Comparison of ENCODE assay signal across 11 cellular contexts in the genomic region with DNA sequence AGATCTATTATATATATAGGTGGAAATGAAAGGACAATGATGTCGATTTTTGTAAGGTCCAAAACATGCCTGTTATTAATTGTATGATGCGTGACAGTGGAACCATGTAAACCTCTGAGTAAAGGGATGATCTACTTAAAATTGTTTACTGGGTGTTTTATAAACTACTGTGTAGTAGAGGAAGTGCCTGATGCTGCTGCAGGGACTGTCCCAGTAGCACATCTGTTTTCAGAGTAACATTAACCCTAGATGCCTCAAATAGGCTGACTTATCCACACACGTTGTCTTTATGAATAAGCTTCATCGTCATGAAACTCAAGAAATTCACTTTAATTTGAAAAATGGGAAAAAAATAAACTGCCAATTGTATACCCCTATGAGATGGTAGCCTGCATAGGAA. TPM values are rescaled to one million over a fixed set of nuclear protein-coding genes. Genes with fewer than 3 reads are reported as not detected.
DNase-seq lines count a peak whose midpoint lies in the region; ATAC-seq and TF ChIP-seq lines count a peak whose summit lies in the region.
"Had no signal": no experiment of that assay in that cellular context is flagged by ENCODE, and none has a peak within 500 bp of the region (broad histone marks: within the 10 kb centered on the region; RNA-seq: fewer than 3 reads in every experiment).

No MANE protein-coding gene starts in this region.

- H3K9me3 Mint-ChIP-seq in T-helper 2 cell treated with Interferon-gamma antibody and Interleukin-4, amounts not matched to agents 5 μg/mL and 100 μg/mL, for 36 hours: no peaks in the 10 kb centered on the region
- H3K9me3 Mint-ChIP-seq in natural killer cell treated with Interleukin-12 subunit alpha and Interleukin-12 subunit beta and Interleukin-15 and Interleukin-18, amount 100 ng/mL, for 72 hours: no peaks in the 10 kb centered on the region

- peak; percentile 28 for ATAC-seq in GM21576 (IDR thresholded peaks at IDR 0.05; ENCODE audit: unreplicated experiment)
- ATAC-seq in natural killer cell treated with Interleukin-12 subunit alpha and Interleukin-12 subunit beta and Interleukin-15 and Interleukin-18, amount 100 ng/mL, for 72 hours: no peak
- ATAC-seq: gastroesophageal sphincter had no signal

- H3K4me3 Mint-ChIP-seq in T-helper 2 cell treated with Interferon-gamma antibody and Interleukin-4, amounts not matched to agents 5 μg/mL and 100 μg/mL, for 36 hours: peak overlapping the region; percentile 98
- H3K4me3 Mint-ChIP-seq in natural killer cell treated with Interleukin-12 subunit alpha and Interleukin-12 subunit beta and Interleukin-15 and Interleukin-18, amount 100 ng/mL, for 72 hours: peak overlapping the region; percentile 90

- no peak overlapping the region for H3K27ac ChIP-seq in neuronal stem cell (replicated peaks; ENCODE audit: low read length)
- H3K27ac ChIP-seq: gastroesophageal sphincter, PC-9, thoracic aorta had no signal

- no peak overlapping the region for H3K4ac ChIP-seq in neuronal stem cell (ENCODE audit: low read length)

- peak overlapping the region; percentile 97 for H3K4me3 ChIP-seq in GM12875 (ENCODE audit: low read depth, low read length)
- no peak overlapping the region for H3K4me3 ChIP-seq in neuronal stem cell (ENCODE audit: low read length in 2 of 2)
- H3K4me3 ChIP-seq: gastroesophageal sphincter, PC-9 had no signal

- peaks cover 0 to 2% of the 10 kb centered on the region in 2 donors for H3K4me1 ChIP-seq in neuronal stem cell (ENCODE audit: control insufficient read depth in 2 of 2, insufficient read depth in 1 of 2, low read depth in 1 of 2, low read length in 2 of 2)

- H2AFZ ChIP-seq in neuronal stem cell (ENCODE audit: low read length): no peak overlapping the region
- H2AFZ ChIP-seq: PC-9 had no signal

- peaks cover 44% of the 10 kb centered on the region for H3K36me3 Mint-ChIP-seq in T-helper 2 cell treated with Interferon-gamma antibody and Interleukin-4, amounts not matched to agents 5 μg/mL and 100 μg/mL, for 36 hours (ENCODE audit: low read depth)
- no peaks in the 10 kb centered on the region for H3K36me3 Mint-ChIP-seq in natural killer cell treated with Interleukin-12 subunit alpha and Interleukin-12 subunit beta and Interleukin-15 and Interleukin-18, amount 100 ng/mL, for 72 hours

- no peaks in the 10 kb centered on the region for H3K79me1 ChIP-seq in neuronal stem cell (ENCODE audit: low read depth, low read length)

- DNase-seq in T-helper 2 cell treated with Interferon-gamma antibody and Interleukin-4, amounts not matched to agents 5 μg/mL and 100 μg/mL, for 36 hours (ENCODE audit: low spot score): no peak
- no peak for DNase-seq in natural killer cell treated with Interleukin-12 subunit alpha and Interleukin-12 subunit beta and Interleukin-15 and Interleukin-18, amount 100 ng/mL, for 72 hours (ENCODE audit: low spot score)
- no peak for DNase-seq in neuronal stem cell (ENCODE audit: low spot score)
- DNase-seq in DMS79 (lab: John Stamatoyannopoulos, UW): no peak
- no peak for DNase-seq in globus pallidus (ENCODE audit: low spot score)
- DNase-seq: NCI-H1694, PC-9 had no signal

- no peak overlapping the region for H3K4me2 ChIP-seq in neuronal stem cell (ENCODE audit: insufficient read depth, low read length, poor library complexity, severe bottlenecking)
- H3K4me2 ChIP-seq: PC-9 had no signal

- no peak overlapping the region for H3K18ac ChIP-seq in neuronal stem cell (ENCODE audit: low read length)

- no peak overlapping the region for H4K8ac ChIP-seq in neuronal stem cell (ENCODE audit: low read depth, low read length)

- H3K9ac ChIP-seq in neuronal stem cell (ENCODE audit: low read depth, low read length, poor library complexity): no peak overlapping the region

- no peak overlapping the region for H2BK5ac ChIP-seq in neuronal stem cell (ENCODE audit: low read length)

- no peaks in the 10 kb centered on the region for H3K36me3 ChIP-seq in neuronal stem cell (replicated peaks in 1 of 2; ENCODE audit: control insufficient read depth in 2 of 2, insufficient read depth in 2 of 2, low read length in 2 of 2)
- H3K36me3 ChIP-seq: gastroesophageal sphincter, thoracic aorta had no signal

- peaks cover 51% of the 10 kb centered on the region for H3K4me1 Mint-ChIP-seq in T-helper 2 cell treated with Interferon-gamma antibody and Interleukin-4, amounts not matched to agents 5 μg/mL and 100 μg/mL, for 36 hours (ENCODE audit: low read depth)
- peaks cover 15 to 42% of the 10 kb centered on the region in 2 donors for H3K4me1 Mint-ChIP-seq in natural killer cell treated with Interleukin-12 subunit alpha and Interleukin-12 subunit beta and Interleukin-15 and Interleukin-18, amount 100 ng/mL, for 72 hours (ENCODE audit: low read depth in 2 of 2)

- H2BK12ac ChIP-seq in neuronal stem cell (ENCODE audit: low read length): no peak overlapping the region

- no peaks in the 10 kb centered on the region for H3K27me3 Mint-ChIP-seq in T-helper 2 cell treated with Interferon-gamma antibody and Interleukin-4, amounts not matched to agents 5 μg/mL and 100 μg/mL, for 36 hours (ENCODE audit: low read depth)
- H3K27me3 Mint-ChIP-seq in natural killer cell treated with Interleukin-12 subunit alpha and Interleukin-12 subunit beta and Interleukin-15 and Interleukin-18, amount 100 ng/mL, for 72 hours: peaks cover 33 to 39% of the 10 kb centered on the region in 2 donors

- no peaks in the 10 kb centered on the region for H3K9me3 ChIP-seq in neuronal stem cell (replicated peaks in 1 of 2; ENCODE audit: control insufficient read depth in 2 of 2, insufficient read depth in 1 of 2, low read depth in 1 of 2, low read length in 2 of 2)
- H3K9me3 ChIP-seq: gastroesophageal sphincter, thoracic aorta had no signal

- no peak overlapping the region for H2AK5ac ChIP-seq in neuronal stem cell (ENCODE audit: low read depth, low read length)

- TF ChIP-seq CTCF in GM12875 (IDR thresholded peaks at IDR 0.05; ENCODE audit: borderline replicate concordance, insufficient read depth, low read depth, low read length): no peak

- H4K91ac ChIP-seq in neuronal stem cell (ENCODE audit: low read depth, low read length, poor library complexity): no peak overlapping the region

- peak overlapping the region; percentile 86 for H3K27ac Mint-ChIP-seq in T-helper 2 cell treated with Interferon-gamma antibody and Interleukin-4, amounts not matched to agents 5 μg/mL and 100 μg/mL, for 36 hours
- peak overlapping the region in 1 of 2 donors; percentile 28 for H3K27ac Mint-ChIP-seq in natural killer cell treated with Interleukin-12 subunit alpha and Interleukin-12 subunit beta and Interleukin-15 and Interleukin-18, amount 100 ng/mL, for 72 hours

- no peak overlapping the region for H3K23ac ChIP-seq in neuronal stem cell (ENCODE audit: low read depth, low read length, poor library complexity)

- H2BK120ac ChIP-seq in neuronal stem cell (ENCODE audit: low read depth, low read length): no peak overlapping the region

- WGBS in neuronal stem cell (ENCODE audit: extremely low coverage in 2 of 2, insufficient read length in 2 of 2, insufficient replicate concordance in 1 of 2), 2 donors: no CpG with 5 or more reads among the region's 4 CpGs

- no peak overlapping the region for H3K14ac ChIP-seq in neuronal stem cell (ENCODE audit: low read length)

- no peak overlapping the region for H2BK15ac ChIP-seq in neuronal stem cell (ENCODE audit: low read length)

- peaks cover 0 to 15% (median 0%) of the 10 kb centered on the region in 3 experiments for H3K27me3 ChIP-seq in neuronal stem cell (ENCODE audit: control insufficient read depth in 3 of 3, insufficient read depth in 3 of 3, low read depth in 1 of 3, low read length in 3 of 3)

RNA-seq across cellular contexts. Expression of a gene that starts 1.7 kb away (rescaled TPM):
- total RNA-seq in natural killer cell treated with Interleukin-12 subunit alpha and Interleukin-12 subunit beta and Interleukin-15 and Interleukin-18, amount 100 ng/mL, for 72 hours: 10 to 100 TPM in 1 of 2 donors, 1 to 10 TPM in 1; 5.4 to 16.2 TPM
- polyA plus RNA-seq in neuronal stem cell (2013, experiment 1 of 2): 2.0 TPM
- 1.9 TPM for polyA plus RNA-seq in neuronal stem cell (2013, experiment 2 of 2)
- total RNA-seq: PC-9 had no signal
